Comparison of ENCODE assay signal across 12 cellular contexts in genomic region chr18:3625717-3626091, GRCh38.
DNase-seq lines count a peak whose midpoint lies in the region; ATAC-seq, FAIRE-seq and TF ChIP-seq lines count a peak whose summit lies in the region.
"Had no signal": no experiment of that assay in that cellular context is flagged by ENCODE, and none has a peak within 500 bp of the region (broad histone marks: within the 10 kb centered on the region; RNA-seq: fewer than 3 reads in every experiment).

No MANE protein-coding gene starts in this region.

- POLR2A ChIA-PET in HepG2 (lab: Yijun Ruan, JAX), result interaction anchor here (1.2 to 5.6 kb wide), 8 partner anchors 8 to 177 kb away, joined by 3 to 107 read pairs (median 17); no protein-coding TSS in a partner anchor

- FAIRE-seq in HepG2 (lab: Jason Lieb, UNC), result no peak

- BruUV-seq in HepG2 (replicated peaks; lab: Mats Ljungman, UMichigan), result no TSS peak

- peaks cover 24% of the 10 kb centered on the region for H3K4me1 ChIP-seq in HUES48 (ENCODE audit: control insufficient read depth, insufficient read depth, low read length)
- H3K4me1 ChIP-seq in adipocyte (ENCODE audit: control insufficient read depth, insufficient read depth, low read length), result peaks cover 37% of the 10 kb centered on the region
- peaks cover 64% of the 10 kb centered on the region for H3K4me1 ChIP-seq in HepG2 (ENCODE audit: insufficient read depth, low read length)

- CTCF ChIA-PET in HepG2 (lab: Yijun Ruan, JAX; ENCODE audit: low intra/inter-chr PET ratio, low total read pairs), result no interaction called here

- no peak for TF ChIP-seq RAD21 in HepG2 (CRISPR knock-in tag; IDR thresholded peaks at IDR 0.05)

- no peaks in the 10 kb centered on the region for H4K20me1 ChIP-seq in HepG2 (ENCODE audit: insufficient read depth, low read length)

- DNase-seq in A172 (ENCODE audit: low spot score) (peak; percentile 35), adipocyte (ENCODE audit: low read depth) (no peak), HepG2 (ENCODE audit: low spot score) (no peak), NCI-H446 (lab: John Stamatoyannopoulos, UW) (no peak), NCI-H2107 (lab: John Stamatoyannopoulos, UW) (no peak), SKM-1 (lab: John Stamatoyannopoulos, UW; ENCODE audit: unreplicated experiment) (no peak)
- DNase-seq: activated gamma-delta T cell, NCI-H2171, Peyer's patch, WERI-Rb-1 had no signal

- no peak for ATAC-seq in HepG2
- ATAC-seq in HG03342 (IDR thresholded peaks at IDR 0.05; ENCODE audit: unreplicated experiment), result no peak

- no peaks in the 10 kb centered on the region for H3K9me3 ChIP-seq in HUES48 (ENCODE audit: control insufficient read depth, insufficient read depth, low read length)
- H3K9me3 ChIP-seq in adipocyte (ENCODE audit: control insufficient read depth, low read length), result no peaks in the 10 kb centered on the region
- H3K9me3 ChIP-seq in HepG2 (ENCODE audit: low read length), result no peaks in the 10 kb centered on the region
- H3K9me3 ChIP-seq: Peyer's patch had no signal

- H3K36me3 ChIP-seq in HUES48 (ENCODE audit: control insufficient read depth, insufficient read depth, low read length) (no peaks in the 10 kb centered on the region), adipocyte (ENCODE audit: control insufficient read depth, insufficient read depth, low read length, severe bottlenecking) (no peaks in the 10 kb centered on the region), HepG2 (replicated peaks in 1 of 2; ENCODE audit: control insufficient read depth in 1 of 2, insufficient read depth in 2 of 2, low read length in 2 of 2) (no peaks in the 10 kb centered on the region)
- H3K36me3 ChIP-seq: Peyer's patch, WERI-Rb-1 had no signal

- no peaks in the 10 kb centered on the region for H3K79me2 ChIP-seq in HepG2 (ENCODE audit: insufficient read depth, low read length)

- no peak overlapping the region for H2AFZ ChIP-seq in HepG2 (ENCODE audit: low read length)

- no peak for TF ChIP-seq CTCF in HepG2 (CRISPR knock-in tag; IDR thresholded peaks at IDR 0.05)

- in situ Hi-C loops in HepG2 (cut with HindIII; ENCODE audit: extremely low pct_ligation_motif_present, low pct_unique_long_range_greater_than_20kb), result loop anchor here (10.0 kb wide), 1 partner anchor 171 kb away; the partner anchor contains the start of gene TGIF1

- TF ChIP-seq POLR2A in HepG2 (IDR thresholded peaks at IDR 0.05; ENCODE audit: insufficient read depth in 1 of 2, low read depth in 2 of 2, low read length in 2 of 2), result no peak

- intact Hi-C loops in HepG2 (cut with micrococcal nuclease; ENCODE audit: unreplicated experiment), result no loop called here

- peak overlapping the region; percentile 85; the same call in 1 of the 2 replicates for H3K4me2 ChIP-seq in HepG2 (ENCODE audit: low read depth, low read length)

- H3K27ac ChIP-seq in HUES48 (ENCODE audit: low read depth, low read length), result peak overlapping the region; percentile 87
- peak overlapping the region; percentile 94 for H3K27ac ChIP-seq in HepG2 (ENCODE audit: extremely low read length, insufficient read depth, low read length)
- H3K27ac ChIP-seq: WERI-Rb-1 had no signal

- H3K9ac ChIP-seq in HUES48 (ENCODE audit: low read depth, low read length) (no peak overlapping the region), adipocyte (ENCODE audit: low read length) (peak overlapping the region; percentile 82), HepG2 (ENCODE audit: insufficient read depth, low read depth, low read length) (peak overlapping the region; percentile 83)

- no peaks in the 10 kb centered on the region for H3K27me3 ChIP-seq in HUES48 (ENCODE audit: control insufficient read depth, insufficient read depth, low read length)
- no peaks in the 10 kb centered on the region for H3K27me3 ChIP-seq in adipocyte (replicated peaks; ENCODE audit: control insufficient read depth, insufficient read depth, low read length)
- H3K27me3 ChIP-seq in HepG2 (ENCODE audit: control insufficient read depth in 1 of 2, insufficient read depth in 2 of 2, low read length in 2 of 2), result peaks cover 0 to 1% of the 10 kb centered on the region in 2 experiments; a peak in 1 of 5 replicates
- H3K27me3 ChIP-seq: Peyer's patch had no signal

- H3K4me3 ChIP-seq in HUES48 (ENCODE audit: low read depth, low read length) (no peak overlapping the region), adipocyte (ENCODE audit: low read length) (peak overlapping the region; percentile 57), HepG2 (replicated peaks in 1 of 3; ENCODE audit: insufficient read depth in 1 of 3, low read depth in 2 of 3, low read length in 3 of 3) (no peak overlapping the region)
- H3K4me3 ChIP-seq: Peyer's patch had no signal

- TF ChIP-seq EP300 in HepG2 (IDR thresholded peaks at IDR 0.05; ENCODE audit: low read depth in 2 of 2, low read length in 2 of 2), result no peak
- TF ChIP-seq EP300 in HepG2 (CRISPR knock-in tag; IDR thresholded peaks at IDR 0.05; ENCODE audit: borderline replicate concordance), result no peak

TF ChIP-seq in HepG2, 621 proteins besides CTCF, POLR2A, EP300 and RAD21:
- TF ChIP-seq CEBPB (IDR thresholded peaks at IDR 0.05; ENCODE audit: borderline replicate concordance, low read depth, low read length) (no peak), ZNF781 (CRISPR knock-in tag; IDR thresholded peaks at IDR 0.05; ENCODE audit: borderline replicate concordance, not compliant biosample characterization) (no peak), KDM3A (CRISPR knock-in tag; IDR thresholded peaks at IDR 0.05; ENCODE audit: low read depth) (no peak)
- TF ChIP-seq, protein P1, sequence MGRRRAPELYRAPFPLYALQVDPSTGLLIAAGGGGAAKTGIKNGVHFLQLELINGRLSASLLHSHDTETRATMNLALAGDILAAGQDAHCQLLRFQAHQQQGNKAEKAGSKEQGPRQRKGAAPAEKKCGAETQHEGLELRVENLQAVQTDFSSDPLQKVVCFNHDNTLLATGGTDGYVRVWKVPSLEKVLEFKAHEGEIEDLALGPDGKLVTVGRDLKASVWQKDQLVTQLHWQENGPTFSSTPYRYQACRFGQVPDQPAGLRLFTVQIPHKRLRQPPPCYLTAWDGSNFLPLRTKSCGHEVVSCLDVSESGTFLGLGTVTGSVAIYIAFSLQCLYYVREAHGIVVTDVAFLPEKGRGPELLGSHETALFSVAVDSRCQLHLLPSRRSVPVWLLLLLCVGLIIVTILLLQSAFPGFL (CRISPR knock-in tag; IDR thresholded peaks at IDR 0.05), result no peak
- TF ChIP-seq, protein P2, sequence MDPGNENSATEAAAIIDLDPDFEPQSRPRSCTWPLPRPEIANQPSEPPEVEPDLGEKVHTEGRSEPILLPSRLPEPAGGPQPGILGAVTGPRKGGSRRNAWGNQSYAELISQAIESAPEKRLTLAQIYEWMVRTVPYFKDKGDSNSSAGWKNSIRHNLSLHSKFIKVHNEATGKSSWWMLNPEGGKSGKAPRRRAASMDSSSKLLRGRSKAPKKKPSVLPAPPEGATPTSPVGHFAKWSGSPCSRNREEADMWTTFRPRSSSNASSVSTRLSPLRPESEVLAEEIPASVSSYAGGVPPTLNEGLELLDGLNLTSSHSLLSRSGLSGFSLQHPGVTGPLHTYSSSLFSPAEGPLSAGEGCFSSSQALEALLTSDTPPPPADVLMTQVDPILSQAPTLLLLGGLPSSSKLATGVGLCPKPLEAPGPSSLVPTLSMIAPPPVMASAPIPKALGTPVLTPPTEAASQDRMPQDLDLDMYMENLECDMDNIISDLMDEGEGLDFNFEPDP (CRISPR knock-in tag; conservative IDR thresholded peaks at IDR 0.05), result no peak
TF ChIP-seq in HepG2: peak in this region for 0.
